In genomic region chr22:20393705-20394476, GRCh38 we compare ENCODE assay signal across 1 cellular context.
TF ChIP-seq lines count a peak whose summit lies in the region.

Gene ZNF74, plus strand, starts transcription at chr22:20394151. Its CDS starts 478 bp downstream, at chr22:20394629.

TF ChIP-seq in H1, 55 proteins besides CTCF, POLR2A, EP300 and RAD21 (continued from another document):
- no peak for TF ChIP-seq CHD7 (IDR thresholded peaks at IDR 0.05; ENCODE audit: insufficient replicate concordance, low read length)
- TF ChIP-seq KDM5A (IDR thresholded peaks at IDR 0.05; ENCODE audit: low read length): no peak
- 0 out of 4 replicates have a peak, but pooled peaks of 1 of the 2 experiments have one; percentile 38 for TF ChIP-seq SIN3A (conservative IDR thresholded peaks at IDR 0.05 in 1 of 2, IDR thresholded peaks at IDR 0.05 in 1 of 2; ENCODE audit: low read depth in 1 of 2, low read length in 2 of 2)
- TF ChIP-seq RBBP5 (IDR thresholded peaks at IDR 0.05; ENCODE audit: borderline replicate concordance, low read depth, low read length): 0 out of 2 replicates have a peak, but pooled peaks have one; percentile 54
- TF ChIP-seq SP1 (IDR thresholded peaks at IDR 0.05; ENCODE audit: low read depth, low read length): no peak
- TF ChIP-seq CBX5 (IDR thresholded peaks at IDR 0.05; ENCODE audit: low read depth, low read length): no peak
- no peak for TF ChIP-seq SRF (IDR thresholded peaks at IDR 0.05; ENCODE audit: low read depth, low read length)
- no peak for TF ChIP-seq BACH1 (IDR thresholded peaks at IDR 0.05; ENCODE audit: low read length)
- peak; percentile 66; the same call in 1 of the 2 replicates for TF ChIP-seq CHD2 (IDR thresholded peaks at IDR 0.05; ENCODE audit: low read length)
- no peak for TF ChIP-seq BCL11A (IDR thresholded peaks at IDR 0.05; ENCODE audit: low read depth in 2 of 2, low read length in 2 of 2)
- TF ChIP-seq FOSL1 (IDR thresholded peaks at IDR 0.05; ENCODE audit: insufficient read depth, low read depth, low read length): no peak
- TF ChIP-seq ATF2 (IDR thresholded peaks at IDR 0.05; ENCODE audit: low read length): no peak
- TF ChIP-seq EGR1 (IDR thresholded peaks at IDR 0.05; ENCODE audit: borderline replicate concordance, low read depth, low read length): no peak
- TF ChIP-seq TCF12 (IDR thresholded peaks at IDR 0.05; ENCODE audit: low read depth, low read length): no peak
- peak; percentile 83 for TF ChIP-seq KDM4A (IDR thresholded peaks at IDR 0.05; ENCODE audit: low read depth, low read length, severe bottlenecking)
- no peak for TF ChIP-seq RXRA (IDR thresholded peaks at IDR 0.05; ENCODE audit: insufficient read depth, low read depth, low read length)
- peak; percentile 76 for TF ChIP-seq TBP (IDR thresholded peaks at IDR 0.05; ENCODE audit: low read depth, low read length)
- no peak for TF ChIP-seq ASH2L (IDR thresholded peaks at IDR 0.05; ENCODE audit: low read length)
- TF ChIP-seq KDM1A (IDR thresholded peaks at IDR 0.05; ENCODE audit: borderline replicate concordance, low read length): no peak
- TF ChIP-seq JUND (IDR thresholded peaks at IDR 0.05; ENCODE audit: low read length): 0 out of 2 replicates have a peak, but pooled peaks have one; percentile 24
TF ChIP-seq in H1: peak in this region for 15.
